In the genomic region with DNA sequence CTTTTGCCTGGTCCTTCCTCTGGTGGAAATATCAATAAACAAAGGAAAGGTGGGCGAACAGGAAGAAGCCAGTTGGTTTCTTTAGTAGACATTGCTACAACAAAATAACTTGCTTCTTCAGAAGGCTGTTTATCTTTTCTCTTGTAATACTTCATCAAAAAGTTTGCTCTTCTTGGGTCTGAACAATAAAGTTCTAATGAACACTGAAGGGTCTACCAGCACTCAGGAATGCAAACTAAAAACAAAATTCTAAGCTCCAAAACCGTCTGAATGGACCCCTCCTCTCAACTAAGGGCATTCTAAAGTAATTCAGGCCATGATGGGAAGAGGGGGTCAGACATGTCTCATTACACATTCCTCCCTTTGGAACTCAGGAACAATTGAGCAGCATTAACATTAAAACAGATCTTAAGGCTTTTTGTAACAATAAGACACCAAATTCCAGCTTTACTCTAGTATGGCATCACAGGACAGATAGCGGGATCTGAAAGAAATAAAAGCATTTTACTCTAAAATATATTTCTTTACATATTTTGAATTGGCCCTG, we compare ENCODE assay signal across 10 cellular contexts. TPM values are rescaled to one million over a fixed set of nuclear protein-coding genes. Genes with fewer than 3 reads are reported as not detected.
A peak's percentile ranks its signal among the peaks of the same experiment; 100 is the strongest.
DNase-seq lines count a peak whose midpoint lies in the region; ATAC-seq and TF ChIP-seq lines count a peak whose summit lies in the region.
"Had no signal": no experiment of that assay in that cellular context is flagged by ENCODE, and none has a peak within 500 bp of the region (broad histone marks: within the 10 kb centered on the region; RNA-seq: fewer than 3 reads in every experiment).

No MANE protein-coding gene starts in this region.

- no peak overlapping the region for H3K27ac Mint-ChIP-seq in activated naive CD4-positive, alpha-beta T cell treated with anti-CD3 and anti-CD28 coated beads for 36 hours
- no peak overlapping the region for H3K27ac Mint-ChIP-seq in glutamatergic neuron (ENCODE audit: unreplicated experiment)

- H3K9me3 ChIP-seq in SK-N-MC (ENCODE audit: low read depth, low read length) (no peaks in the 10 kb centered on the region), smooth muscle cell (replicated peaks; ENCODE audit: low read depth) (no peaks in the 10 kb centered on the region)

- peaks cover 59% of the 10 kb centered on the region for H3K4me1 Mint-ChIP-seq in activated naive CD4-positive, alpha-beta T cell treated with anti-CD3 and anti-CD28 coated beads for 36 hours (ENCODE audit: low read depth)
- peaks cover 21% of the 10 kb centered on the region for H3K4me1 Mint-ChIP-seq in glutamatergic neuron (ENCODE audit: low read depth, unreplicated experiment)

- no peak overlapping the region for H3K9ac ChIP-seq in SK-N-MC (ENCODE audit: insufficient read length)
- H3K9ac ChIP-seq in smooth muscle cell (ENCODE audit: low read depth): peak overlapping the region; percentile 98

- H3F3A ChIP-seq in smooth muscle cell (ENCODE audit: low read depth): no peaks in the 10 kb centered on the region

- no peak overlapping the region for H3K27ac ChIP-seq in SK-N-MC
- H3K27ac ChIP-seq in smooth muscle cell (ENCODE audit: low read depth): peak overlapping the region; percentile 98

- peak overlapping the region; percentile 40 for H3K4me3 Mint-ChIP-seq in activated naive CD4-positive, alpha-beta T cell treated with anti-CD3 and anti-CD28 coated beads for 36 hours
- H3K4me3 Mint-ChIP-seq in glutamatergic neuron (ENCODE audit: unreplicated experiment): peak overlapping the region; percentile 74

- H3K36me3 ChIP-seq in SK-N-MC (ENCODE audit: insufficient read depth, low read length) (peaks cover 55% of the 10 kb centered on the region), smooth muscle cell (ENCODE audit: low read depth) (no peaks in the 10 kb centered on the region)

- H3K4me2 ChIP-seq in smooth muscle cell: peak overlapping the region; percentile 90

- H2AFZ ChIP-seq in smooth muscle cell (ENCODE audit: low read depth): no peak overlapping the region

- DNase-seq in activated naive CD4-positive, alpha-beta T cell treated with anti-CD3 and anti-CD28 coated beads for 36 hours: no peak
- no peak for DNase-seq in activated naive CD4-positive, alpha-beta T cell treated with anti-CD3 and anti-CD28 coated beads, Interleukin-2, amount 50 U/mL, for 16 hours
- DNase-seq in SK-N-MC (ENCODE audit: low read depth, low spot score): no peak
- DNase-seq in glutamatergic neuron: no peak
- no peak for DNase-seq in smooth muscle cell (lab: John Stamatoyannopoulos, UW; ENCODE audit: unreplicated experiment)
- no peak for DNase-seq in EL
- no peak for DNase-seq in GOT3 (lab: John Stamatoyannopoulos, UW)
- DNase-seq: C1 segment of cervical spinal cord, NCI-H446 treated with DMSO at 0.1 percent for 48 hours had no signal

- H3K4me1 ChIP-seq in smooth muscle cell (ENCODE audit: low read depth): peaks cover 27% of the 10 kb centered on the region

- H3K4me3 ChIP-seq in SK-N-MC: peak overlapping the region; percentile 90
- H3K4me3 ChIP-seq in smooth muscle cell: peak overlapping the region; percentile 70

- H4K20me1 ChIP-seq in smooth muscle cell (ENCODE audit: low read depth): peaks cover 68% of the 10 kb centered on the region

- H3K27me3 ChIP-seq in smooth muscle cell (ENCODE audit: low read depth): no peaks in the 10 kb centered on the region

- no peaks in the 10 kb centered on the region for H3K27me3 Mint-ChIP-seq in activated naive CD4-positive, alpha-beta T cell treated with anti-CD3 and anti-CD28 coated beads for 36 hours (ENCODE audit: low read depth)
- peaks cover 3% of the 10 kb centered on the region for H3K27me3 Mint-ChIP-seq in glutamatergic neuron (ENCODE audit: unreplicated experiment)

- H3K9me3 Mint-ChIP-seq in activated naive CD4-positive, alpha-beta T cell treated with anti-CD3 and anti-CD28 coated beads for 36 hours: no peaks in the 10 kb centered on the region
- peaks cover 6% of the 10 kb centered on the region for H3K9me3 Mint-ChIP-seq in glutamatergic neuron (ENCODE audit: unreplicated experiment)

- peaks cover 71% of the 10 kb centered on the region for H3K79me2 ChIP-seq in smooth muscle cell (ENCODE audit: low read depth)

- CTCF ChIA-PET in activated naive CD4-positive, alpha-beta T cell treated with anti-CD3 and anti-CD28 coated beads for 36 hours (lab: Charles Lee): no interaction called here

- H3K36me3 Mint-ChIP-seq in activated naive CD4-positive, alpha-beta T cell treated with anti-CD3 and anti-CD28 coated beads for 36 hours (ENCODE audit: low read depth): peaks cover 35% of the 10 kb centered on the region
- no peaks in the 10 kb centered on the region for H3K36me3 Mint-ChIP-seq in glutamatergic neuron (ENCODE audit: unreplicated experiment)

- 41% methylated on average over 3 of the region's 3 CpGs for WGBS in smooth muscle cell (ENCODE audit: low lambda C conversion rate)

- intact Hi-C loops in activated naive CD4-positive, alpha-beta T cell treated with anti-CD3 and anti-CD28 coated beads for 36 hours (cut with micrococcal nuclease): no loop called here

- no peak for TF ChIP-seq CTCF in glutamatergic neuron (IDR thresholded peaks at IDR 0.05; ENCODE audit: partially characterized antibody, unreplicated experiment)
- TF ChIP-seq CTCF in smooth muscle cell (IDR thresholded peaks at IDR 0.05; ENCODE audit: borderline replicate concordance, insufficient read depth, poor library complexity, severe bottlenecking): no peak

- no peak for ATAC-seq in HG02763 (IDR thresholded peaks at IDR 0.05; ENCODE audit: unreplicated experiment)

RNA-seq across cellular contexts. Expression of a gene that starts 2.3 kb away (rescaled TPM):
- 100 to 1,000 TPM; 168 to 190 TPM for total RNA-seq in activated naive CD4-positive, alpha-beta T cell treated with anti-CD3 and anti-CD28 coated beads for 36 hours
- 208 TPM for total RNA-seq in glutamatergic neuron (ENCODE audit: unreplicated experiment)
- 190 and 198 TPM in 2 replicates for total RNA-seq in smooth muscle cell
- polyA plus RNA-seq in smooth muscle cell: 218 and 238 TPM in 2 replicates
